In the genomic region with DNA sequence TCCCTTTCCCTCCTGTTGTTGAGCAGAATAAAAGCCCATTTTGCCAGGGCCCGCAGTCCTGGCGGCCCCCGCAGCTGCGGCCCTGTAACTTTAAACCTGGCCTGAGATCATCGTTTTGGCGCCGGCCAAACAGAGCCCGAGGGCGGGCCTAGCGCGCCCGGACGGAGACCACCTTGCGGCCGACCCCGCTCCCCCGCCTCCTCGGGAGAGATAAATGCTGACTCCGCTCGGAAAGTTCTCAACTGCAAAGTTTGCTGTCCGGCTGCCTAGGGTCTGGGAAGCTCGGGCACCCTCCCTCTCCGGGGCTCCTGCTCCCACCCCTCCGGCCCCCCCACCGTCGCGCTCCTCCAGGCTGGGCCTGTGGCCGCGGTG, we compare ENCODE assay signal across 1 cellular context.
TF ChIP-seq lines count a peak whose summit lies in the region.

PDPN (plus strand) TSS at position 241 of the 372 bp plus-strand sequence. CDS start 202 bp downstream, outside the sequence.

TF ChIP-seq in HEK293T, 16 proteins besides CTCF, POLR2A, EP300 and RAD21 (continued from another document):
- TF ChIP-seq PKNOX1 (IDR thresholded peaks at IDR 0.05) (no peak), HDGF (IDR thresholded peaks at IDR 0.05; ENCODE audit: borderline replicate concordance) (no peak), FOXM1 (IDR thresholded peaks at IDR 0.05; ENCODE audit: borderline replicate concordance) (no peak), SP1 (IDR thresholded peaks at IDR 0.05) (no peak)
